Comparison of ENCODE assay signal across 26 cellular contexts in the genomic region with DNA sequence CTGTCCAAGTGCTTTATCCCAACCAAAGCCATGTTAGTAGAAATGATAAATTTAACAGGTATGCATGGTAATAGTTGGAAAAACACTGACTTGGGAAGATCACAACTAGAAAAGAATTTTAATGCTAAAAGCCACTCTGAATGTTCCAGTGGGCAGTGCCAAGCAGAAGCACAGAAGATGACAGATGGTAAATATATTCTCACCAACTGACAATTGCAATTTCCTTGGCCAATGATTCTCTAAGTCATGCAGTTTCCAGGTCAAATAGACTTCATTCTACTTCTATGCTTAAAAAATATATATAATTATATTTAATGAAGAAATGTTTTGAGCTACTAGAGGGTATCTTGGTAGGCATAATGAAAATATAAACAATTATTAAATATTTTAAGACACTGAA.
DNase-seq lines count a peak whose midpoint lies in the region; ATAC-seq and TF ChIP-seq lines count a peak whose summit lies in the region.
"Had no signal": no experiment of that assay in that cellular context is flagged by ENCODE, and none has a peak within 500 bp of the region (broad histone marks: within the 10 kb centered on the region; RNA-seq: fewer than 3 reads in every experiment).

No MANE protein-coding gene starts in this region.

- no peaks in the 10 kb centered on the region for H3K4me1 Mint-ChIP-seq in stimulated activated effector memory CD8-positive, alpha-beta T cell treated with anti-CD3 and anti-CD28 coated beads, Interleukin-12 subunit alpha, Interleukin-12 subunit beta, amount 100 ng/mL, for 72 hours
- H3K4me1 Mint-ChIP-seq: CD14-positive monocyte, H9, IgD-negative memory B cell had no signal

- no peaks in the 10 kb centered on the region for H3K4me1 ChIP-seq in HCT116 (ENCODE audit: control insufficient read depth in 1 of 2, insufficient read depth in 2 of 2, low read length in 2 of 2)

- no peak overlapping the region for H3K4me3 Mint-ChIP-seq in stimulated activated effector memory CD8-positive, alpha-beta T cell treated with anti-CD3 and anti-CD28 coated beads, Interleukin-12 subunit alpha, Interleukin-12 subunit beta, amount 100 ng/mL, for 72 hours
- H3K4me3 Mint-ChIP-seq: CD14-positive monocyte; H9; HFFc6; IgD-negative memory B cell; T-helper 1 cell treated with Interleukin-12 subunit alpha and Interleukin-12 subunit beta and Interleukin-4 antibody, amounts not matched to agents 30 μg/mL and 1 μg/mL, for 36 hours had no signal

- no peaks in the 10 kb centered on the region for H3K36me3 Mint-ChIP-seq in stimulated activated effector memory CD8-positive, alpha-beta T cell treated with anti-CD3 and anti-CD28 coated beads, Interleukin-12 subunit alpha, Interleukin-12 subunit beta, amount 100 ng/mL, for 72 hours
- H3K36me3 Mint-ChIP-seq: CD14-positive monocyte, IgD-negative memory B cell had no signal

- peak; percentile 68 for DNase-seq in DMS 273 treated with DMSO at 0.1 percent for 48 hours (lab: John Stamatoyannopoulos, UW)
- DNase-seq in HCT116 (ENCODE audit: low read depth, low spot score) = no peak
- peak; percentile 38 for DNase-seq in NCI-H69 (lab: John Stamatoyannopoulos, UW)
- peak; percentile 8 for DNase-seq in fibroblast of the aortic adventitia (ENCODE audit: low read depth)
- no peak for DNase-seq in stimulated activated effector memory CD8-positive, alpha-beta T cell treated with anti-CD3 and anti-CD28 coated beads, Interleukin-12 subunit alpha, Interleukin-12 subunit beta, amount 100 ng/mL, for 72 hours (ENCODE audit: low spot score in 2 of 2)
- no peak for DNase-seq in NAMALWA (ENCODE audit: low spot score)
- DNase-seq in OCI-M1 (lab: John Stamatoyannopoulos, UW) = no peak
- DNase-seq: BE2C, Calu3, H9, HFFc6, NCI-H1105, NCI-H1436 treated with DMSO at 0.1 percent for 48 hours, NCI-H2029, NCI-H345, NCI-H524 treated with DMSO at 0.1 percent for 48 hours, NCI-H82, SHP77 treated with DMSO at 0.1 percent for 48 hours, SW 1271 had no signal

- peak overlapping the region; percentile 45 for H2AFZ ChIP-seq in HCT116 (ENCODE audit: low read depth, low read length, poor library complexity, severe bottlenecking)

- RAD21 ChIA-PET in HCT116 (lab: Charles Lee; ENCODE audit: low non-redundant PET in 1 of 2, low total read pairs in 2 of 2, uncharacterized antibody in 2 of 2, unreplicated experiment in 2 of 2) = no interaction called here

- TF ChIP-seq CTCF in HCT116 (IDR thresholded peaks at IDR 0.05 in 2 of 3, conservative IDR thresholded peaks at IDR 0.05 in 1 of 3; ENCODE audit: borderline replicate concordance in 1 of 3, insufficient read depth in 1 of 3, low read depth in 2 of 3, low read length in 2 of 3) (no peak), fibroblast of the aortic adventitia (IDR thresholded peaks at IDR 0.05; ENCODE audit: insufficient read depth, low read length) (no peak)

- H3K79me2 ChIP-seq in HCT116 (ENCODE audit: insufficient read depth, low read length) = no peaks in the 10 kb centered on the region

- H3K4me3 ChIP-seq in HCT116 (replicated peaks in 1 of 2; ENCODE audit: low read depth in 1 of 2, low read length in 2 of 2) (no peak overlapping the region), fibroblast of the aortic adventitia (ENCODE audit: low read depth, low read length) (no peak overlapping the region)
- H3K4me3 ChIP-seq: GM23248 had no signal

- no peak for TF ChIP-seq POLR2A in HCT116 (IDR thresholded peaks at IDR 0.05; ENCODE audit: borderline replicate concordance, extremely low read depth, insufficient read depth, insufficient read length)

- no peak overlapping the region for H3K27ac ChIP-seq in HCT116 (ENCODE audit: low read depth, low read length)
- H3K27ac ChIP-seq: GM23248, HL-60, KMS-11 had no signal

- H3K9me2 ChIP-seq in HCT116 (ENCODE audit: insufficient read depth) = no peaks in the 10 kb centered on the region

- H3K9me3 ChIP-seq in HCT116 (ENCODE audit: control insufficient read depth in 1 of 2, insufficient read depth in 1 of 2, low read depth in 1 of 2, low read length in 2 of 2) = no peaks in the 10 kb centered on the region
- H3K9me3 ChIP-seq: BE2C had no signal

- no peaks in the 10 kb centered on the region for H4K20me1 ChIP-seq in HCT116 (ENCODE audit: insufficient read depth)

- no peak overlapping the region for H3K27ac Mint-ChIP-seq in stimulated activated effector memory CD8-positive, alpha-beta T cell treated with anti-CD3 and anti-CD28 coated beads, Interleukin-12 subunit alpha, Interleukin-12 subunit beta, amount 100 ng/mL, for 72 hours
- H3K27ac Mint-ChIP-seq: CD14-positive monocyte; H9; HFFc6; IgD-negative memory B cell; T-helper 1 cell treated with Interleukin-12 subunit alpha and Interleukin-12 subunit beta and Interleukin-4 antibody, amounts not matched to agents 30 μg/mL and 1 μg/mL, for 36 hours had no signal

- no peaks in the 10 kb centered on the region for H3K36me3 ChIP-seq in HCT116 (ENCODE audit: control insufficient read depth in 1 of 2, insufficient read depth in 2 of 2, low read length in 2 of 2)
- H3K36me3 ChIP-seq: BE2C had no signal

- ATAC-seq in HCT116 (no peak), HG03175 (IDR thresholded peaks at IDR 0.05; ENCODE audit: unreplicated experiment) (no peak)
- no peak for ATAC-seq in stimulated activated effector memory CD8-positive, alpha-beta T cell treated with anti-CD3 and anti-CD28 coated beads, Interleukin-12 subunit alpha, Interleukin-12 subunit beta, amount 100 ng/mL, for 72 hours

- H3K27me3 ChIP-seq in HCT116 (ENCODE audit: insufficient read depth, low read length) = no peaks in the 10 kb centered on the region
- H3K27me3 ChIP-seq: BE2C had no signal

- no peak overlapping the region for H3K4me2 ChIP-seq in HCT116 (ENCODE audit: low read length)
- H3K4me2 ChIP-seq: KMS-11 had no signal

- no peak overlapping the region for H3K9ac ChIP-seq in HCT116 (ENCODE audit: low read length)
- H3K9ac ChIP-seq: GM23248, KMS-11 had no signal

- POLR2A ChIA-PET in HCT116 (lab: Charles Lee) = no interaction called here

- BruUV-seq in HCT116 (replicated peaks; lab: Mats Ljungman, UMichigan) = no TSS peak

- intact Hi-C loops in HCT116 (cut with micrococcal nuclease) = no loop called here

- CTCF ChIA-PET in HCT116 (lab: Charles Lee) = no interaction called here

- TF ChIP-seq RAD21 in HCT116 (IDR thresholded peaks at IDR 0.05; ENCODE audit: low read depth) = no peak

- peaks cover 7% of the 10 kb centered on the region for H3K9me3 Mint-ChIP-seq in stimulated activated effector memory CD8-positive, alpha-beta T cell treated with anti-CD3 and anti-CD28 coated beads, Interleukin-12 subunit alpha, Interleukin-12 subunit beta, amount 100 ng/mL, for 72 hours
- H3K9me3 Mint-ChIP-seq: H9, HFFc6 had no signal

TF ChIP-seq in HCT116, 20 proteins besides CTCF, POLR2A, EP300 and RAD21:
- no peak for TF ChIP-seq ZFX (IDR thresholded peaks at IDR 0.05)
- no peak for TF ChIP-seq JUND (IDR thresholded peaks at IDR 0.05)
- TF ChIP-seq SIN3A (IDR thresholded peaks at IDR 0.05; ENCODE audit: low read depth) = no peak
- TF ChIP-seq ZNF274 (IDR thresholded peaks at IDR 0.05; ENCODE audit: low read depth, low read length) = no peak
- TF ChIP-seq, protein P1, sequence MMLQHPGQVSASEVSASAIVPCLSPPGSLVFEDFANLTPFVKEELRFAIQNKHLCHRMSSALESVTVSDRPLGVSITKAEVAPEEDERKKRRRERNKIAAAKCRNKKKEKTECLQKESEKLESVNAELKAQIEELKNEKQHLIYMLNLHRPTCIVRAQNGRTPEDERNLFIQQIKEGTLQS (IDR thresholded peaks at IDR 0.05) = no peak
- no peak for TF ChIP-seq EZH2phosphoT487 (IDR thresholded peaks at IDR 0.05; ENCODE audit: borderline replicate concordance)
- TF ChIP-seq, protein P2, sequence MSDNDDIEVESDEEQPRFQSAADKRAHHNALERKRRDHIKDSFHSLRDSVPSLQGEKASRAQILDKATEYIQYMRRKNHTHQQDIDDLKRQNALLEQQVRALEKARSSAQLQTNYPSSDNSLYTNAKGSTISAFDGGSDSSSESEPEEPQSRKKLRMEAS (IDR thresholded peaks at IDR 0.05) = no peak
- TF ChIP-seq, protein P3, sequence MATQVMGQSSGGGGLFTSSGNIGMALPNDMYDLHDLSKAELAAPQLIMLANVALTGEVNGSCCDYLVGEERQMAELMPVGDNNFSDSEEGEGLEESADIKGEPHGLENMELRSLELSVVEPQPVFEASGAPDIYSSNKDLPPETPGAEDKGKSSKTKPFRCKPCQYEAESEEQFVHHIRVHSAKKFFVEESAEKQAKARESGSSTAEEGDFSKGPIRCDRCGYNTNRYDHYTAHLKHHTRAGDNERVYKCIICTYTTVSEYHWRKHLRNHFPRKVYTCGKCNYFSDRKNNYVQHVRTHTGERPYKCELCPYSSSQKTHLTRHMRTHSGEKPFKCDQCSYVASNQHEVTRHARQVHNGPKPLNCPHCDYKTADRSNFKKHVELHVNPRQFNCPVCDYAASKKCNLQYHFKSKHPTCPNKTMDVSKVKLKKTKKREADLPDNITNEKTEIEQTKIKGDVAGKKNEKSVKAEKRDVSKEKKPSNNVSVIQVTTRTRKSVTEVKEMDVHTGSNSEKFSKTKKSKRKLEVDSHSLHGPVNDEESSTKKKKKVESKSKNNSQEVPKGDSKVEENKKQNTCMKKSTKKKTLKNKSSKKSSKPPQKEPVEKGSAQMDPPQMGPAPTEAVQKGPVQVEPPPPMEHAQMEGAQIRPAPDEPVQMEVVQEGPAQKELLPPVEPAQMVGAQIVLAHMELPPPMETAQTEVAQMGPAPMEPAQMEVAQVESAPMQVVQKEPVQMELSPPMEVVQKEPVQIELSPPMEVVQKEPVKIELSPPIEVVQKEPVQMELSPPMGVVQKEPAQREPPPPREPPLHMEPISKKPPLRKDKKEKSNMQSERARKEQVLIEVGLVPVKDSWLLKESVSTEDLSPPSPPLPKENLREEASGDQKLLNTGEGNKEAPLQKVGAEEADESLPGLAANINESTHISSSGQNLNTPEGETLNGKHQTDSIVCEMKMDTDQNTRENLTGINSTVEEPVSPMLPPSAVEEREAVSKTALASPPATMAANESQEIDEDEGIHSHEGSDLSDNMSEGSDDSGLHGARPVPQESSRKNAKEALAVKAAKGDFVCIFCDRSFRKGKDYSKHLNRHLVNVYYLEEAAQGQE (IDR thresholded peaks at IDR 0.05; ENCODE audit: low read depth) = no peak

Comparison
In these comparisons a context has a peak if more than half of its experiments do, and no peak if none do; other contexts are left out.
1. DNase-seq: peak in DMS 273 treated with DMSO at 0.1 percent for 48 hours (single experiment), NCI-H69 (single experiment) and fibroblast of the aortic adventitia (single experiment); none in HCT116 (single experiment), stimulated activated effector memory CD8-positive, alpha-beta T cell treated with anti-CD3 and anti-CD28 coated beads, Interleukin-12 subunit alpha, Interleukin-12 subunit beta, amount 100 ng/mL, for 72 hours (0 of 2), NAMALWA (single experiment) and OCI-M1 (single experiment).